In genomic region chr2:8475349-8476045, GRCh38 we compare ENCODE assay signal across 8 cellular contexts.
DNase-seq lines count a peak whose midpoint lies in the region; ATAC-seq, FAIRE-seq and TF ChIP-seq lines count a peak whose summit lies in the region.
"Had no signal": no experiment of that assay in that cellular context is flagged by ENCODE, and none has a peak within 500 bp of the region (broad histone marks: within the 10 kb centered on the region; RNA-seq: fewer than 3 reads in every experiment).

No MANE protein-coding gene starts in this region.

- H3K4me1 ChIP-seq in small intestine (ENCODE audit: control insufficient read depth in 2 of 2, insufficient read depth in 1 of 2, low read depth in 1 of 2, low read length in 1 of 2) = peaks cover 20 to 30% of the 10 kb centered on the region in 2 donors
- H3K4me1 ChIP-seq in gastroesophageal sphincter = peaks cover 0 to 7% (median 0%) of the 10 kb centered on the region in 3 donors

- H3K9me3 ChIP-seq in small intestine (ENCODE audit: control insufficient read depth, low read depth) = no peaks in the 10 kb centered on the region
- no peaks in the 10 kb centered on the region for H3K9me3 ChIP-seq in gastroesophageal sphincter

- TF ChIP-seq EP300 in gastroesophageal sphincter (IDR thresholded peaks at IDR 0.05) = no peak

- peak overlapping the region; percentile 36 to 94 for H3K27ac ChIP-seq in small intestine (ENCODE audit: low read depth in 1 of 2, low read length in 1 of 2)
- H3K27ac ChIP-seq in gastroesophageal sphincter = no peak overlapping the region

- POLR2A ChIA-PET in activated CD8-positive, alpha-beta T cell treated with anti-CD3 and anti-CD28 coated beads, Interleukin-2, amount 10 ng/mL, durations not matched to agents 7 days and 5 days (lab: Charles Lee) = interaction anchor here (1.0 kb wide), 1 partner anchor 209 kb away, joined by 3 read pairs; no protein-coding TSS in a partner anchor

- H3K27me3 ChIP-seq in small intestine (ENCODE audit: control insufficient read depth in 2 of 2, insufficient read depth in 2 of 2, low read length in 2 of 2) = no peaks in the 10 kb centered on the region
- no peaks in the 10 kb centered on the region for H3K27me3 ChIP-seq in gastroesophageal sphincter

- H3K4me3 ChIP-seq in small intestine (ENCODE audit: low read depth in 1 of 2, low read length in 2 of 2) = no peak overlapping the region
- no peak overlapping the region for H3K4me3 ChIP-seq in gastroesophageal sphincter

- peaks cover 35% of the 10 kb centered on the region for H3K36me3 Mint-ChIP-seq in activated CD8-positive, alpha-beta T cell treated with anti-CD3 and anti-CD28 coated beads, Interleukin-2, amount 10 ng/mL, durations not matched to agents 7 days and 5 days (ENCODE audit: low read depth)

- H3K4me3 Mint-ChIP-seq in activated CD8-positive, alpha-beta T cell treated with anti-CD3 and anti-CD28 coated beads, Interleukin-2, amount 10 ng/mL, durations not matched to agents 7 days and 5 days = no peak overlapping the region

- peak overlapping the region; percentile 65 for H3K27ac Mint-ChIP-seq in activated CD8-positive, alpha-beta T cell treated with anti-CD3 and anti-CD28 coated beads, Interleukin-2, amount 10 ng/mL, durations not matched to agents 7 days and 5 days

- H3K36me3 ChIP-seq in small intestine (ENCODE audit: control insufficient read depth in 2 of 2, insufficient read depth in 2 of 2, low read length in 2 of 2) = no peaks in the 10 kb centered on the region
- no peaks in the 10 kb centered on the region for H3K36me3 ChIP-seq in gastroesophageal sphincter

- no peaks in the 10 kb centered on the region for H3K27me3 Mint-ChIP-seq in activated CD8-positive, alpha-beta T cell treated with anti-CD3 and anti-CD28 coated beads, Interleukin-2, amount 10 ng/mL, durations not matched to agents 7 days and 5 days (ENCODE audit: low read depth)

- no peak for DNase-seq in GM19239 (ENCODE audit: insufficient read length, low spot score)
- DNase-seq in activated CD8-positive, alpha-beta T cell treated with anti-CD3 and anti-CD28 coated beads, Interleukin-2, amount 10 ng/mL, durations not matched to agents 7 days and 5 days = peak; percentile 40
- DNase-seq in small intestine = peak; percentile 93
- DNase-seq in D721Med (ENCODE audit: insufficient read length, low spot score) = no peak
- DNase-seq: IMR-90 had no signal

- WGBS in small intestine, 3 donors = 13 to 48% (median 27%) methylated on average over 13 of the region's 13 CpGs
- 74 to 82% methylated on average over 9 to 11 of the region's 13 CpGs for WGBS in gastroesophageal sphincter (ENCODE audit: low coverage in 1 of 2), 2 donors

- TF ChIP-seq CTCF in D721Med (IDR thresholded peaks at IDR 0.05; ENCODE audit: insufficient read depth, missing control alignments) (no peak), gastroesophageal sphincter (IDR thresholded peaks at IDR 0.05) (no peak)

- no peak for TF ChIP-seq POLR2A in gastroesophageal sphincter (IDR thresholded peaks at IDR 0.05)

- FAIRE-seq in GM19239 (lab: Jason Lieb, UNC) (peak; percentile 88), small intestine (lab: Jason Lieb, UNC) (no peak), D721Med (lab: Jason Lieb, UNC) (no peak)

- H3K4me1 Mint-ChIP-seq in activated CD8-positive, alpha-beta T cell treated with anti-CD3 and anti-CD28 coated beads, Interleukin-2, amount 10 ng/mL, durations not matched to agents 7 days and 5 days (ENCODE audit: low read depth) = peaks cover 97% of the 10 kb centered on the region

- CTCF ChIA-PET in activated CD8-positive, alpha-beta T cell treated with anti-CD3 and anti-CD28 coated beads, Interleukin-2, amount 10 ng/mL, durations not matched to agents 7 days and 5 days (lab: Charles Lee) = interaction anchor here (0.8 to 3.0 kb wide), 4 partner anchors 10 to 69 kb away, joined by 3 to 9 read pairs (median 6); no protein-coding TSS in a partner anchor

- H3K9me3 Mint-ChIP-seq in activated CD8-positive, alpha-beta T cell treated with anti-CD3 and anti-CD28 coated beads, Interleukin-2, amount 10 ng/mL, durations not matched to agents 7 days and 5 days (ENCODE audit: insufficient read depth) = no peaks in the 10 kb centered on the region

- ATAC-seq in HG03457 (IDR thresholded peaks at IDR 0.05; ENCODE audit: unreplicated experiment) = peak; percentile 29
- ATAC-seq in activated CD8-positive, alpha-beta T cell treated with anti-CD3 and anti-CD28 coated beads, Interleukin-2, amount 10 ng/mL, durations not matched to agents 7 days and 5 days = no peak
- ATAC-seq in esophagus mucosa = no peak
- no peak for ATAC-seq in gastroesophageal sphincter

Comparison
In these comparisons a context has a peak if more than half of its experiments do, and no peak if none do; other contexts are left out.
1. DNase-seq: peak in activated CD8-positive, alpha-beta T cell treated with anti-CD3 and anti-CD28 coated beads, Interleukin-2, amount 10 ng/mL, durations not matched to agents 7 days and 5 days (single experiment) and small intestine (single experiment); none in GM19239 (single experiment) and D721Med (single experiment).
2. H3K27ac ChIP-seq: peak in small intestine (2 of 2); none in gastroesophageal sphincter (0 of 4).